11 cellular contexts compared by ENCODE assay signal in the genomic region with DNA sequence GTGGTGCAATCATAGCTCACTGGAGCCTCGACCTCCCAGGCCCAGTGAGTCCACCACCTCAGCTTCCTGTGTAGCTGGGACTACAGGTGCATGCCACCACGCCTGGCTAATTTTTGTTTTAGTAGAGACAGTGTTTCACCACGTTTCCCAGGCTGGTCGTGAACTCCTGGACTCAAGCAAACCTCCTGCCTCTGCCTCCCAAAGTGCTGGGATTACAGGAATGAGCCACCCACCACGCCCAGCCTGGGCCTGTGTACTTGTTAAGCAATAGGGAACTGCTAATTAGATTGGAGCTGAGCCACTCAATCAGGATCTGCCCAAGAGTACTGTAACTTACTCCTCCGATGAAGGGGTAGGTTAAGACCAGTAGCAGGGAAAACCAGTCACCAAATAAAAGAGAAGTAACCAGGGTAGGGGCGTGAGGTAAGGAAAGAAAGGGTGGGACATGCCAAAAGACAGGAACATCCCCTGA. TPM values are rescaled to one million over a fixed set of nuclear protein-coding genes. Genes with fewer than 3 reads are reported as not detected.
A peak's percentile ranks its signal among the peaks of the same experiment; 100 is the strongest.
DNase-seq lines count a peak whose midpoint lies in the region; ATAC-seq, FAIRE-seq and TF ChIP-seq lines count a peak whose summit lies in the region.
"Had no signal": no experiment of that assay in that cellular context is flagged by ENCODE, and none has a peak within 500 bp of the region (broad histone marks: within the 10 kb centered on the region; RNA-seq: fewer than 3 reads in every experiment).

No MANE protein-coding gene starts in this region.

- TF ChIP-seq CTCF in left ventricle myocardium inferior (IDR thresholded peaks at IDR 0.05; ENCODE audit: borderline replicate concordance) (no peak), right atrium auricular region (IDR thresholded peaks at IDR 0.05) (no peak), Peyer's patch (IDR thresholded peaks at IDR 0.05) (no peak), esophagus squamous epithelium (IDR thresholded peaks at IDR 0.05) (no peak), transverse colon (IDR thresholded peaks at IDR 0.05) (no peak), D721Med (IDR thresholded peaks at IDR 0.05; ENCODE audit: insufficient read depth, missing control alignments) (no peak)

- peaks cover 14% of the 10 kb centered on the region for H3K36me3 ChIP-seq in left ventricle myocardium inferior
- H3K36me3 ChIP-seq in right atrium auricular region, result peaks cover 12% of the 10 kb centered on the region
- peaks cover 0 to 24% (median 0%) of the 10 kb centered on the region in 3 donors for H3K36me3 ChIP-seq in Peyer's patch
- H3K36me3 ChIP-seq in esophagus squamous epithelium, result peaks cover 13 to 22% (median 14%) of the 10 kb centered on the region in 3 donors
- H3K36me3 ChIP-seq in transverse colon, result peaks cover 0 to 6% (median 1%) of the 10 kb centered on the region in 4 donors

- no peak for ATAC-seq in HG02798 (IDR thresholded peaks at IDR 0.05; ENCODE audit: poor library complexity, unreplicated experiment)
- no peak for ATAC-seq in HG03520 (IDR thresholded peaks at IDR 0.05; ENCODE audit: unreplicated experiment)

- 40 to 45% methylated on average over 6 to 7 of the region's 7 CpGs for WGBS in esophagus squamous epithelium, 2 donors
- WGBS in transverse colon (ENCODE audit: low coverage in 1 of 2), 2 donors, result 30 to 51% methylated on average over 2 to 7 of the region's 7 CpGs

- peak overlapping the region; percentile 96 for H3K4me3 ChIP-seq in left ventricle myocardium inferior
- H3K4me3 ChIP-seq in right atrium auricular region, result no peak overlapping the region
- H3K4me3 ChIP-seq in Peyer's patch, result peak overlapping the region in 3 of 4 donors; percentile 5 to 72 (median 13)
- H3K4me3 ChIP-seq in esophagus squamous epithelium, result peak overlapping the region in 2 of 4 donors; percentile 68 to 89
- H3K4me3 ChIP-seq in transverse colon, result peak overlapping the region in 1 of 4 donors; percentile 100

- intact Hi-C loops in left ventricle myocardium inferior (cut with micrococcal nuclease), result no loop called here
- intact Hi-C loops in esophagus squamous epithelium (cut with DNase I), result no loop called here
- intact Hi-C loops in transverse colon (cut with DNase I; ENCODE audit: low total_unique reads), result loop anchor here (5.0 kb wide), 1 partner anchor 269 kb away; no protein-coding TSS in a partner anchor

- H3K9me3 ChIP-seq in left ventricle myocardium inferior (replicated peaks) (no peaks in the 10 kb centered on the region), right atrium auricular region (no peaks in the 10 kb centered on the region), Peyer's patch (no peaks in the 10 kb centered on the region), esophagus squamous epithelium (no peaks in the 10 kb centered on the region), transverse colon (no peaks in the 10 kb centered on the region)

- peaks cover 60% of the 10 kb centered on the region for H3K4me1 ChIP-seq in left ventricle myocardium inferior
- H3K4me1 ChIP-seq in right atrium auricular region, result peaks cover 0 to 53% of the 10 kb centered on the region in 2 donors
- peaks cover 5 to 49% (median 14%) of the 10 kb centered on the region in 4 donors for H3K4me1 ChIP-seq in Peyer's patch
- peaks cover 24 to 73% (median 47%) of the 10 kb centered on the region in 3 donors for H3K4me1 ChIP-seq in esophagus squamous epithelium
- H3K4me1 ChIP-seq in transverse colon, result peaks cover 18 to 44% (median 33%) of the 10 kb centered on the region in 4 donors

- H3K27ac ChIP-seq in left ventricle myocardium inferior (replicated peaks), result no peak overlapping the region
- H3K27ac ChIP-seq in right atrium auricular region, result no peak overlapping the region
- peak overlapping the region; percentile 67 to 97 (median 86) for H3K27ac ChIP-seq in Peyer's patch
- H3K27ac ChIP-seq in esophagus squamous epithelium, result peak overlapping the region; percentile 40 to 94 (median 78)
- H3K27ac ChIP-seq in transverse colon, result peak overlapping the region; percentile 94 to 100 (median 97)

- no peak for FAIRE-seq in D721Med (lab: Jason Lieb, UNC)

- no peak for DNase-seq in left ventricle myocardium inferior
- no peak for DNase-seq in right atrium auricular region (ENCODE audit: low spot score)
- DNase-seq in Peyer's patch, result peak in 2 of 3 donors; percentile 64 to 79
- no peak for DNase-seq in esophagus squamous epithelium (lab: John Stamatoyannopoulos, UW)
- peak; percentile 78 for DNase-seq in transverse colon
- no peak for DNase-seq in D721Med (ENCODE audit: insufficient read length, low spot score)
- DNase-seq: activated gamma-delta T cell; NCI-H2081 treated with DMSO at 0.1 percent for 48 hours; stimulated activated CD4-positive, alpha-beta T cell treated with anti-CD3 and anti-CD28 coated beads, Interleukin-2, amount 100 ng/mL, for 48 hours had no signal

- H3K27me3 ChIP-seq in left ventricle myocardium inferior (ENCODE audit: low read depth) (no peaks in the 10 kb centered on the region), right atrium auricular region (no peaks in the 10 kb centered on the region), Peyer's patch (no peaks in the 10 kb centered on the region), esophagus squamous epithelium (no peaks in the 10 kb centered on the region), transverse colon (no peaks in the 10 kb centered on the region)

- no peak for TF ChIP-seq EP300 in transverse colon (IDR thresholded peaks at IDR 0.05; ENCODE audit: low read depth)

- in situ Hi-C loops in transverse colon (cut with MboI; ENCODE audit: low pct_ligation_motif_present in 1 of 4, low pct_unique_long_range_greater_than_20kb in 1 of 4, low sequenced_read_pairs in 3 of 4), result no loop called here

- TF ChIP-seq POLR2A in Peyer's patch (IDR thresholded peaks at IDR 0.05) (no peak), esophagus squamous epithelium (IDR thresholded peaks at IDR 0.05) (no peak), transverse colon (IDR thresholded peaks at IDR 0.05) (no peak)

RNA-seq across cellular contexts. Expression of gene DDX39A, which starts 2.4 kb away (rescaled TPM):
- 33.4 TPM for total RNA-seq in left ventricle myocardium inferior
- total RNA-seq in right atrium auricular region, result 10 to 100 TPM; 25.5 to 29.8 TPM
- 100 to 1,000 TPM in 3 of 4 donors, 10 to 100 TPM in 1; 52.5 to 283 (median 115) TPM for total RNA-seq in Peyer's patch
- total RNA-seq in esophagus squamous epithelium, result 100 to 1,000 TPM in 1 of 4 donors, 10 to 100 TPM in 3; 59.2 to 144 (median 88.4) TPM
- total RNA-seq in transverse colon, result 100 to 1,000 TPM in 3 of 4 donors, 10 to 100 TPM in 1; 66.4 to 286 (median 163) TPM

RNA-seq across cellular contexts. Expression of gene PKN1, which starts 16.3 kb away (rescaled TPM):
- total RNA-seq in left ventricle myocardium inferior (129 TPM), right atrium auricular region (100 to 1,000 TPM in 1 of 2 donors, 10 to 100 TPM in 1; 87.2 to 111 TPM), Peyer's patch (100 to 1,000 TPM in 1 of 4 donors, 10 to 100 TPM in 3; 13.1 to 140 (median 28.2) TPM), esophagus squamous epithelium (10 to 100 TPM in 2 of 4 donors, 1 to 10 TPM in 2; 6.1 to 38.3 (median 21.0) TPM), transverse colon (100 to 1,000 TPM in 1 of 4 donors, 10 to 100 TPM in 3; 29.1 to 129 (median 55.0) TPM)

RNA-seq across cellular contexts. Expression of gene ADGRE5, which starts 35.5 kb away (rescaled TPM):
- total RNA-seq in left ventricle myocardium inferior, result 32.7 TPM
- 10 to 100 TPM; 33.9 to 37.3 TPM for total RNA-seq in right atrium auricular region
- 100 to 1,000 TPM in 2 of 4 donors, 10 to 100 TPM in 2; 70.6 to 159 (median 110) TPM for total RNA-seq in Peyer's patch
- 10 to 100 TPM in 2 of 4 donors, 1 to 10 TPM in 2; 5.6 to 23.7 (median 11.1) TPM for total RNA-seq in esophagus squamous epithelium
- 100 to 1,000 TPM in 3 of 4 donors, 10 to 100 TPM in 1; 77.4 to 257 (median 136) TPM for total RNA-seq in transverse colon

RNA-seq across cellular contexts. Expression of gene PTGER1, which starts 58.4 kb away (rescaled TPM):
- total RNA-seq in left ventricle myocardium inferior, result not detected
- total RNA-seq in right atrium auricular region, result not detected
- not detected for total RNA-seq in Peyer's patch
- total RNA-seq in esophagus squamous epithelium, result 1 to 10 TPM in 1 of 4 donors, under 1 TPM in 2, not detected in 1; 0.31 to 1.3 (median 0.38) TPM
- total RNA-seq in transverse colon, result 1 to 10 TPM in 2 of 4 donors, not detected in 2; 1.1 to 1.2 TPM

Comparison
In these comparisons a context has a peak if more than half of its experiments do, and no peak if none do; other contexts are left out.
1. H3K4me3 ChIP-seq: peak in left ventricle myocardium inferior (single experiment) and Peyer's patch (3 of 4); none in right atrium auricular region (0 of 2).
2. DNase-seq: peak in Peyer's patch (2 of 3) and transverse colon (single experiment); none in left ventricle myocardium inferior (single experiment), right atrium auricular region (single experiment), esophagus squamous epithelium (single experiment) and D721Med (single experiment).
3. H3K27ac ChIP-seq: peak in Peyer's patch (4 of 4), esophagus squamous epithelium (4 of 4) and transverse colon (4 of 4); none in left ventricle myocardium inferior (single experiment) and right atrium auricular region (0 of 2).